In the genomic region with DNA sequence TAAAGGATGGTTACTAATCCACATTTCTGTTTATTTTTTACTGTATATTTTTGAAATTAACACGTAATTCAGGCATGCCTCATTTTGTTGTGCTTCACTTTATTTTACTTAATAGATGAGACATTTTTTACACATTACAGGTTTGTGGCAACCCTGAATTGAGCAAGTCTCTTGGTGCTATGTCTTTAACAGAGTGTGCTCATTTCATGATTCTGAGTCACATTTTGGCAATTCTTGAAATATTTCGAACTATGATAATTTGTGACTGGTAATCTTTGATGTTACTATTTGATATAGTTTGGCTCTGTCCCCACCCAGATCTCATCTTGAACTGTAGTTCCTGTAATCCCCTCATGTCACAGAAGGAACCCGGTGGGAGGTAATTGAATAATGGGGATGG, we compare ENCODE assay signal across 20 cellular contexts.
DNase-seq lines count a peak whose midpoint lies in the region; ATAC-seq and TF ChIP-seq lines count a peak whose summit lies in the region.
"Had no signal": no experiment of that assay in that cellular context is flagged by ENCODE, and none has a peak within 500 bp of the region (broad histone marks: within the 10 kb centered on the region; RNA-seq: fewer than 3 reads in every experiment).

No MANE protein-coding gene starts in this region.

- no peak overlapping the region for H3K27ac ChIP-seq in osteoblast (ENCODE audit: low read depth, low read length)
- H3K27ac ChIP-seq: HL-60, SK-N-MC had no signal

- no peak for TF ChIP-seq CTCF in epithelial cell of esophagus (IDR thresholded peaks at IDR 0.05; ENCODE audit: insufficient read depth, low read depth, low read length, missing control alignments)
- TF ChIP-seq CTCF in osteoblast (IDR thresholded peaks at IDR 0.05; ENCODE audit: extremely low read depth, low read depth, low read length) = no peak

- H2AFZ ChIP-seq in osteoblast (ENCODE audit: low read length) = no peak overlapping the region

- H3K27me3 ChIP-seq in osteoblast (ENCODE audit: insufficient read depth, low read length) = no peaks in the 10 kb centered on the region

- H3K4me2 ChIP-seq in osteoblast (ENCODE audit: insufficient read depth, low read length) = no peak overlapping the region

- ATAC-seq in HG03039 (IDR thresholded peaks at IDR 0.05; ENCODE audit: unreplicated experiment) (no peak), GM21786 (IDR thresholded peaks at IDR 0.05; ENCODE audit: unreplicated experiment) (no peak)
- ATAC-seq: K562, Panc1, Right ventricle myocardium inferior had no signal

- no peaks in the 10 kb centered on the region for H3K9me3 ChIP-seq in osteoblast (ENCODE audit: low read depth, low read length)

- H3K4me3 ChIP-seq in epithelial cell of esophagus (ENCODE audit: low read length) = no peak overlapping the region
- H3K4me3 ChIP-seq in osteoblast (ENCODE audit: insufficient read depth, low read length) = no peak overlapping the region
- H3K4me3 ChIP-seq: HAP-1, K562, SK-N-MC had no signal

- no peaks in the 10 kb centered on the region for H3K36me3 ChIP-seq in osteoblast (ENCODE audit: insufficient read depth, low read length)
- H3K36me3 ChIP-seq: HAP-1 had no signal

- H3K79me2 ChIP-seq in osteoblast (ENCODE audit: insufficient read depth, low read length) = no peaks in the 10 kb centered on the region

- peak; percentile 24 for DNase-seq in HCEC 1CT
- peak; percentile 1 for DNase-seq in SK-N-DZ (ENCODE audit: low spot score)
- DNase-seq in epithelial cell of esophagus (ENCODE audit: low read depth) = peak; percentile 33
- DNase-seq in osteoblast (ENCODE audit: insufficient read length, low spot score, missing footprints) = peak; percentile 53
- no peak for DNase-seq in NCI-H748 (lab: John Stamatoyannopoulos, UW; ENCODE audit: unreplicated experiment)
- DNase-seq: ACHN, AML-193, DMS 273 treated with DMSO at 0.1 percent for 48 hours, NCI-H1436, NCI-H2029, NCI-H2171, NCI-H774 had no signal

- H4K20me1 ChIP-seq in osteoblast (ENCODE audit: insufficient read depth, low read length) = no peaks in the 10 kb centered on the region

- H3K4me1 ChIP-seq in osteoblast (ENCODE audit: insufficient read depth, low read length) = no peaks in the 10 kb centered on the region
